In the genomic region with DNA sequence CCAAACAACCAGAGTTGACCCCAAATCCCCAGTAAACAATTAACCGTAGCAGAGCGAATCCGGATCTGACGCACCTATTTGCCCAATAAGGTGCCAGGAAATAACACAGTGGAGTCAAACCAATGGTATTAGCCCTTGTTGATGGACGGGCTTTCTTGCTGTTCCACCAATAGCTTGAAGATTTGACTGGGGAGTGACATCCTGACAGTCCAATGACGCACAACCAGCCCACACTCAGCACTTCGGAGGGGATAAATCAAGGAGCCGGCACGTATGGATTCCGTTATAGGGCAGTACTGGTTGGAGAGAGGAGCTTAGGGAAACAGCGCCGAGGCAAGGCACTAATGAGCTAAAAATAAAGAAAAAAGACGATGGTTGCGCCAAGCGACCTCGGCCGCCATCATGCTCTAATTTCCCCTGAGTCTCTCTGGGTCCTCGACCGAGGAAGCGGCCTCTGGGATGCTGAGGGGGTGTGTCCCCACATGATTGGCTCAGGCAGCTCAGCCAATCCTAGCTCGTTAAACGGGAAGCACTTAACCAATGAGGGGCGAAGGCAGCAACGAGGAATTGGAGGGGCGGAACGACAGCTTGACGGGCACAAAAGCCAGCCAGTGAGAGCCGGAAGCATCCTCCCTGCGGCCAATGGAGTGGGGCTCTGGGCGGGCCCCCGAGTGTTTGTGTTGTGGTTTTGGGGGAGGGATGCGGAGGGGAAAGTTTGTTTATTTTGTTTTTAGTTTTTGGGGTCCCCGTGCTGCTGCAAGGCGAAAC, we compare ENCODE assay signal across 8 cellular contexts. TPM values are rescaled to one million over a fixed set of nuclear protein-coding genes. Genes with fewer than 3 reads are reported as not detected.
DNase-seq lines count a peak whose midpoint lies in the region; ATAC-seq, FAIRE-seq and TF ChIP-seq lines count a peak whose summit lies in the region.

No MANE protein-coding gene starts in this region.

- H3K4me1 Mint-ChIP-seq in mesothelial cell of epicardium: peaks cover 39% of the 10 kb centered on the region

- H3K79me2 ChIP-seq in OCI-LY3 (ENCODE audit: low read length) (peaks cover 14% of the 10 kb centered on the region), endothelial cell of umbilical vein (ENCODE audit: control insufficient read depth, insufficient read depth, low read length) (no peaks in the 10 kb centered on the region)

- peak overlapping the region; percentile 69 for H3K9ac ChIP-seq in OCI-LY3 (ENCODE audit: low read length)
- peak overlapping the region; percentile 81 for H3K9ac ChIP-seq in endothelial cell of umbilical vein (replicated peaks; ENCODE audit: extremely low read depth, insufficient read depth, low read length)

- peaks cover 14% of the 10 kb centered on the region for H3K27me3 Mint-ChIP-seq in mesothelial cell of epicardium (ENCODE audit: low read depth)

- DNase-seq in DMS 273 treated with DMSO at 0.1 percent for 48 hours (lab: John Stamatoyannopoulos, UW) (peak; percentile 94), HuH-7.5 (ENCODE audit: low spot score) (peak; percentile 96), activated T-cell treated with anti-CD3 and anti-CD28 coated beads for 24 hours (ENCODE audit: low read depth) (peak; percentile 98), endothelial cell of umbilical vein (ENCODE audit: low read depth, low spot score) (peak; percentile 99), mesothelial cell of epicardium (ENCODE audit: low spot score in 2 of 2, unreplicated experiment in 2 of 2) (peak; percentile 92 to 99)
- DNase-seq in stimulated activated CD8-positive, alpha-beta memory T cell treated with anti-CD3 and anti-CD28 coated beads, Interleukin-15, amount 100 ng/mL, for 4 hours (ENCODE audit: low read depth in 2 of 2): peak; percentile 96 to 98

- intact Hi-C loops in endothelial cell of umbilical vein (cut with micrococcal nuclease): loop anchor here (1.0 to 10.0 kb wide), 4 partner anchors 133 to 302 kb away; partner anchors contain the start of genes ADSL and TNRC6B

- H3K27ac Mint-ChIP-seq in mesothelial cell of epicardium: peak overlapping the region; percentile 97

- H3K36me3 Mint-ChIP-seq in mesothelial cell of epicardium: no peaks in the 10 kb centered on the region

- H3K9me1 ChIP-seq in endothelial cell of umbilical vein (replicated peaks; ENCODE audit: control insufficient read depth, extremely low read depth, insufficient read depth, low read length): no peaks in the 10 kb centered on the region

- CTCF ChIA-PET in endothelial cell of umbilical vein (lab: Charles Lee): interaction anchor here (0.6 to 2.6 kb wide), 15 partner anchors 19 to 855 kb away, joined by 3 to 21 read pairs (median 3); partner anchors contain the start of gene TNRC6B

- peak; percentile 100 for FAIRE-seq in endothelial cell of umbilical vein (lab: Jason Lieb, UNC)

- POLR2A ChIA-PET in endothelial cell of umbilical vein (lab: Charles Lee): interaction anchor here (1.0 to 1.3 kb wide), 4 partner anchors 133 to 302 kb away, joined by 3 to 9 read pairs (median 4); partner anchors contain the start of gene TNRC6B

- peak overlapping the region; percentile 96 for H2AFZ ChIP-seq in OCI-LY3 (ENCODE audit: low read depth, low read length)
- peak overlapping the region; percentile 88 for H2AFZ ChIP-seq in endothelial cell of umbilical vein (ENCODE audit: low read depth, low read length)

- no peaks in the 10 kb centered on the region for H3K9me3 Mint-ChIP-seq in mesothelial cell of epicardium

- H3K4me3 ChIP-seq in OCI-LY3 (ENCODE audit: low read length) (peak overlapping the region; percentile 77), endothelial cell of umbilical vein (replicated peaks in 1 of 3; ENCODE audit: insufficient read depth in 1 of 3, low read depth in 1 of 3, low read length in 3 of 3) (peak overlapping the region; percentile 48 to 95 (median 68))

- BruUV-seq in endothelial cell of umbilical vein (replicated peaks; lab: Mats Ljungman, UMichigan): no TSS peak

- TF ChIP-seq CTCF in OCI-LY3 (IDR thresholded peaks at IDR 0.05; ENCODE audit: low read depth, low read length) (no peak), endothelial cell of umbilical vein (IDR thresholded peaks at IDR 0.05; ENCODE audit: extremely low read depth in 1 of 2, insufficient read depth in 1 of 2, low read depth in 1 of 2, low read length in 2 of 2) (no peak), mesothelial cell of epicardium (IDR thresholded peaks at IDR 0.05; ENCODE audit: unreplicated experiment) (no peak)

- peak overlapping the region; percentile 89 for H3K4me2 ChIP-seq in OCI-LY3 (ENCODE audit: low read length)
- H3K4me2 ChIP-seq in endothelial cell of umbilical vein (ENCODE audit: insufficient read depth, low read length): peak overlapping the region; percentile 62

- H3K27ac ChIP-seq in OCI-LY3 (ENCODE audit: low read length): peak overlapping the region; percentile 70
- peak overlapping the region; percentile 87 for H3K27ac ChIP-seq in endothelial cell of umbilical vein (ENCODE audit: insufficient read depth, low read depth, low read length)

- H3K36me3 ChIP-seq in OCI-LY3 (replicated peaks; ENCODE audit: low read depth, low read length) (no peaks in the 10 kb centered on the region), endothelial cell of umbilical vein (ENCODE audit: control insufficient read depth in 2 of 2, extremely low read depth in 1 of 2, insufficient read depth in 2 of 2, low read length in 2 of 2) (no peaks in the 10 kb centered on the region)

- H3K9me3 ChIP-seq in OCI-LY3 (ENCODE audit: insufficient read depth, low read length) (no peaks in the 10 kb centered on the region), endothelial cell of umbilical vein (replicated peaks; ENCODE audit: control insufficient read depth, insufficient read depth, low read length) (no peaks in the 10 kb centered on the region)

- peaks cover 16% of the 10 kb centered on the region for H3K4me1 ChIP-seq in OCI-LY3 (ENCODE audit: low read length)
- H3K4me1 ChIP-seq in endothelial cell of umbilical vein (ENCODE audit: control insufficient read depth, extremely low read depth, insufficient read depth, low read length): peaks cover 19% of the 10 kb centered on the region

- peak; percentile 79 for ATAC-seq in GM21528 (IDR thresholded peaks at IDR 0.05; ENCODE audit: low FRiP score, unreplicated experiment)

- peaks cover 17% of the 10 kb centered on the region for H3K27me3 ChIP-seq in OCI-LY3 (ENCODE audit: low read depth, low read length)
- H3K27me3 ChIP-seq in endothelial cell of umbilical vein (ENCODE audit: control insufficient read depth in 2 of 2, insufficient read depth in 2 of 2, low read length in 2 of 2): peaks cover 0 to 16% of the 10 kb centered on the region in 2 experiments

- peak overlapping the region; percentile 91 for H3K4me3 Mint-ChIP-seq in mesothelial cell of epicardium

- dilution Hi-C loops in endothelial cell of umbilical vein (cut with MboI; ENCODE audit: extremely low pct_ligation_motif_present, low sequenced_read_pairs): no loop called here

- no peak for TF ChIP-seq POLR2A in endothelial cell of umbilical vein (IDR thresholded peaks at IDR 0.05; ENCODE audit: low read depth, low read length)

- H4K20me1 ChIP-seq in OCI-LY3 (ENCODE audit: insufficient read depth, low read length): no peaks in the 10 kb centered on the region; the same call in 1 of the 2 replicates
- no peaks in the 10 kb centered on the region for H4K20me1 ChIP-seq in endothelial cell of umbilical vein (replicated peaks; ENCODE audit: control insufficient read depth, extremely low read depth, insufficient read depth, low read length)

TF ChIP-seq in endothelial cell of umbilical vein, 7 proteins besides CTCF, POLR2A, EP300 and RAD21:
- no peak for TF ChIP-seq POLR2AphosphoS5 (IDR thresholded peaks at IDR 0.05; ENCODE audit: insufficient read depth, low read depth, low read length)
- TF ChIP-seq, protein P1, sequence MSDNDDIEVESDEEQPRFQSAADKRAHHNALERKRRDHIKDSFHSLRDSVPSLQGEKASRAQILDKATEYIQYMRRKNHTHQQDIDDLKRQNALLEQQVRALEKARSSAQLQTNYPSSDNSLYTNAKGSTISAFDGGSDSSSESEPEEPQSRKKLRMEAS (IDR thresholded peaks at IDR 0.05; ENCODE audit: insufficient read depth, insufficient read length): peak; percentile 44

RNA-seq across cellular contexts. Expression of gene FAM83F, which starts 49.5 kb away (rescaled TPM):
- total RNA-seq in endothelial cell of umbilical vein (not detected in 2 replicates), mesothelial cell of epicardium (6.5 to 8.0 TPM (median 7.2 TPM) in 3 replicates)
- polyA plus RNA-seq in endothelial cell of umbilical vein: not detected in 2 replicates
- polyA plus RNA-seq in endothelial cell of umbilical vein (2011; cell fraction: cytosol; rRNA removed): not detected in 2 replicates
- not detected in 2 replicates for polyA plus RNA-seq in endothelial cell of umbilical vein (2011; cell fraction: nucleus; rRNA removed)
- not detected in 2 replicates for polyA plus RNA-seq in endothelial cell of umbilical vein (2012)
- 0.07 TPM in 1 of 2 replicates, not detected in the other for polyA minus RNA-seq in endothelial cell of umbilical vein
- polyA minus RNA-seq in endothelial cell of umbilical vein (2011; cell fraction: cytosol; rRNA and poly(A)+ RNA removed): 0.92 TPM
- not detected in 2 replicates for polyA minus RNA-seq in endothelial cell of umbilical vein (2011; cell fraction: nucleus; rRNA and poly(A)+ RNA removed)

Comparison
In these comparisons a context has a peak if more than half of its experiments do, and no peak if none do; other contexts are left out.
1. Peak in every context shown above with its lines: DNase-seq, ATAC-seq, H3K4me3 ChIP-seq and H3K27ac ChIP-seq.